In the genomic region with DNA sequence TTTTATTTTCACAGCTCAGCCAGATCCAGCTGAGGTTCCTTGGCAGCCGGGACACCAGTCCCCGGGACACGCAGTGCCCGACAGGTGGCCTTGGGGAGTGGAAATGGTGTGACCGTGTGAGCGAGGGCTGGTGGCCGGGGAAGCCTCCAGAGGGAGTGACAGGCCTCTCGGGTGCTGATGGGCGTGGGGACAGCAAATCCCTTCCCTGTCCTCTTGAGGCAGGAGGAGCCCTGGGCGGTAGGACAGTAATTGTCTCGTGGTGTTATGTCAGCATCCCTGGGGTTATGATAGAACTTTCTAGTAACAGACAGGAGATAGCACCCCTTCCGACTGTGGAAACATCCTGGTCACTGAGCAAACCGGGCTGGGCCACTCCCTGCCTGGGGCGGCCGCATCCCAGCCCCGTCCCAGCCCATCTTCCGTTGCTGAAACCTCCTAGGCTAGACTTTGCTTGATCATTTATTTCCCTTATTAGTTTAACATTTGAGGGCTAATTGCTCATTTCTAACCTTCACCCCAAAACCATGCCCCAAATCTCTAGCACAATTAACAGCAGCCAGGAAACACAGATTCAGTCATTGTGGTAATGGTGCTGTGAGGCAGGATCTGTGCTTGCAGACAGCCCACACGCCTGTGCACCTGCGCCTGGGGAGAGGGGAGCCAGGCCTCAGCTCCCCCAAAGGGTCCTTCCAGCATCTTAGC, we compare ENCODE assay signal across 30 cellular contexts.
DNase-seq lines count a peak whose midpoint lies in the region; ATAC-seq, FAIRE-seq and TF ChIP-seq lines count a peak whose summit lies in the region.
"Had no signal": no experiment of that assay in that cellular context is flagged by ENCODE, and none has a peak within 500 bp of the region (broad histone marks: within the 10 kb centered on the region; RNA-seq: fewer than 3 reads in every experiment).

No MANE protein-coding gene starts in this region.

- DNase-seq in activated CD8-positive, alpha-beta memory T cell treated with anti-CD3 and anti-CD28 coated beads, Interleukin-2, amount 10 ng/mL, durations not matched to agents 7 days and 5 days, result peak; percentile 62
- no peak for DNase-seq in activated CD8-positive, alpha-beta memory T cell treated with anti-CD3 and anti-CD28 coated beads for 24 hours
- peak; percentile 54 for DNase-seq in left ventricle myocardium superior
- DNase-seq in urothelium cell line (ENCODE audit: low spot score), result no peak
- no peak for DNase-seq in brain microvascular endothelial cell
- DNase-seq: activated CD4-positive, alpha-beta T cell treated with anti-CD3 and anti-CD28 coated beads for 4 hours; BE2C; DMS53; effector memory CD4-positive, alpha-beta T cell; head of caudate nucleus; KBM-7; kidney glomerular epithelial cell; NCI-H1417; NCI-H2081 treated with DMSO at 0.1 percent for 48 hours; NCI-H226; NCI-H69; Peyer's patch; SJCRH30; stomach; thyroid gland had no signal

- peaks cover 25% of the 10 kb centered on the region for H3K4me1 Mint-ChIP-seq in activated CD8-positive, alpha-beta memory T cell treated with anti-CD3 and anti-CD28 coated beads, Interleukin-2, amount 10 ng/mL, durations not matched to agents 7 days and 5 days
- H3K4me1 Mint-ChIP-seq: GM23338 had no signal

- intact Hi-C loops in left ventricle myocardium superior (cut with micrococcal nuclease), result no loop called here

- peak; percentile 91 for ATAC-seq in activated CD8-positive, alpha-beta memory T cell treated with anti-CD3 and anti-CD28 coated beads, Interleukin-2, amount 10 ng/mL, durations not matched to agents 7 days and 5 days
- ATAC-seq in left ventricle myocardium superior (peak; percentile 82), HG03025 (IDR thresholded peaks at IDR 0.05; ENCODE audit: low FRiP score, unreplicated experiment) (no peak), HG02763 (IDR thresholded peaks at IDR 0.05; ENCODE audit: unreplicated experiment) (no peak)
- ATAC-seq: GM23338 had no signal

- peaks cover 33% of the 10 kb centered on the region for H3K27me3 Mint-ChIP-seq in activated CD8-positive, alpha-beta memory T cell treated with anti-CD3 and anti-CD28 coated beads, Interleukin-2, amount 10 ng/mL, durations not matched to agents 7 days and 5 days
- H3K27me3 Mint-ChIP-seq: activated naive CD4-positive, alpha-beta T cell treated with anti-CD3 and anti-CD28 coated beads, Interleukin-2, amount 50 U/mL, for 24 hours had no signal

- no peak overlapping the region for H3K4me3 Mint-ChIP-seq in activated CD8-positive, alpha-beta memory T cell treated with anti-CD3 and anti-CD28 coated beads, Interleukin-2, amount 10 ng/mL, durations not matched to agents 7 days and 5 days
- H3K4me3 Mint-ChIP-seq: activated naive CD4-positive, alpha-beta T cell treated with anti-CD3 and anti-CD28 coated beads, Interleukin-2, amount 50 U/mL, for 24 hours; GM23338; memory B cell had no signal

- H3K4me3 ChIP-seq in brain microvascular endothelial cell (ENCODE audit: low read depth, low read length), result no peak overlapping the region
- H3K4me3 ChIP-seq: coronary artery, GM23338, Peyer's patch, prostate gland, SJCRH30, stomach, thyroid gland had no signal

- CTCF ChIA-PET in activated CD8-positive, alpha-beta memory T cell treated with anti-CD3 and anti-CD28 coated beads, Interleukin-2, amount 10 ng/mL, durations not matched to agents 7 days and 5 days (lab: Charles Lee), result no interaction called here

- peaks cover 2% of the 10 kb centered on the region for H3K9me3 Mint-ChIP-seq in activated CD8-positive, alpha-beta memory T cell treated with anti-CD3 and anti-CD28 coated beads, Interleukin-2, amount 10 ng/mL, durations not matched to agents 7 days and 5 days (ENCODE audit: low read depth)
- H3K9me3 Mint-ChIP-seq: activated naive CD4-positive, alpha-beta T cell treated with anti-CD3 and anti-CD28 coated beads, Interleukin-2, amount 50 U/mL, for 24 hours; memory B cell had no signal

- H3K27me3 ChIP-seq in brain microvascular endothelial cell (replicated peaks), result peaks cover 2% of the 10 kb centered on the region
- H3K27me3 ChIP-seq: BE2C, Peyer's patch, SJCRH30, thyroid gland had no signal

- no peak overlapping the region for H3K27ac Mint-ChIP-seq in activated CD8-positive, alpha-beta memory T cell treated with anti-CD3 and anti-CD28 coated beads, Interleukin-2, amount 10 ng/mL, durations not matched to agents 7 days and 5 days
- H3K27ac Mint-ChIP-seq: activated naive CD4-positive, alpha-beta T cell treated with anti-CD3 and anti-CD28 coated beads, Interleukin-2, amount 50 U/mL, for 24 hours; GM23338; memory B cell had no signal

- in situ Hi-C loops in brain microvascular endothelial cell (cut with HindIII; ENCODE audit: low pct_ligation_motif_present, low sequenced_read_pairs), result no loop called here

- H3K36me3 ChIP-seq in brain microvascular endothelial cell (replicated peaks), result no peaks in the 10 kb centered on the region
- H3K36me3 ChIP-seq: BE2C, neutrophil, Peyer's patch, prostate gland, SJCRH30, stomach, thyroid gland had no signal

- TF ChIP-seq CTCF in VCaP (conservative IDR thresholded peaks at IDR 0.05) (peak; percentile 35; the same call in 1 of the 2 replicates), brain microvascular endothelial cell (IDR thresholded peaks at IDR 0.05; ENCODE audit: low read depth, low read length, missing control alignments) (no peak)

- FAIRE-seq in urothelium cell line (lab: Jason Lieb, UNC), result peak; percentile 78
- FAIRE-seq: G401.6 had no signal

- H3K27ac ChIP-seq in VCaP, result no peak overlapping the region
- no peak overlapping the region for H3K27ac ChIP-seq in brain microvascular endothelial cell
- H3K27ac ChIP-seq: coronary artery, neutrophil, Peyer's patch, prostate gland, SJCRH30, stomach, thyroid gland had no signal

- no peaks in the 10 kb centered on the region for H3K36me3 Mint-ChIP-seq in activated CD8-positive, alpha-beta memory T cell treated with anti-CD3 and anti-CD28 coated beads, Interleukin-2, amount 10 ng/mL, durations not matched to agents 7 days and 5 days
- H3K36me3 Mint-ChIP-seq: activated naive CD4-positive, alpha-beta T cell treated with anti-CD3 and anti-CD28 coated beads, Interleukin-2, amount 50 U/mL, for 24 hours; memory B cell had no signal

Comparison
In these comparisons a context has a peak if more than half of its experiments do, and no peak if none do; other contexts are left out.
1. DNase-seq: peak in activated CD8-positive, alpha-beta memory T cell treated with anti-CD3 and anti-CD28 coated beads, Interleukin-2, amount 10 ng/mL, durations not matched to agents 7 days and 5 days (single experiment) and left ventricle myocardium superior (single experiment); none in activated CD8-positive, alpha-beta memory T cell treated with anti-CD3 and anti-CD28 coated beads for 24 hours (single experiment), urothelium cell line (single experiment) and brain microvascular endothelial cell (single experiment).
2. ATAC-seq: peak in activated CD8-positive, alpha-beta memory T cell treated with anti-CD3 and anti-CD28 coated beads, Interleukin-2, amount 10 ng/mL, durations not matched to agents 7 days and 5 days (single experiment) and left ventricle myocardium superior (single experiment); none in HG03025 (single experiment) and HG02763 (single experiment).